ENCODE assay signal across 10 cellular contexts in the genomic region with DNA sequence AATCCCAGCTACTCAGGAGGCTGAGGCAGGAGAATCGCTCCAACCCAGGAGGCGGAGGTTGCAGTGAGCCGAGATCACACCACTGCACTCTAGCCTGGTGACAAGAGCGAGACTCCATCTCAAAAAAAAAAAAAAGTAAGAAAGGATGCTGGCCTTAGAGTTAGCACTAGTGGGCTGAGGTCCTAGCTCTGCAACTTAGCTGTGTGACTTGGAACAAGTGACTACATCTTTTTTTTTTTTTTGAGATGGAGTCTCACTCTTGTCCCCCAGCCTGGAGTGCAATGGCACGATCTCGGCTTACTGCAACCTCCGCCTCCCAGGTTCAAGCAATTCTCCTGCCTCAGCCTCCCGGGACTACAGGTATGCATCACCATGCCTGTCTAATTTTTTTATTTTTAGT. TPM values are rescaled to one million over a fixed set of nuclear protein-coding genes. Genes with fewer than 3 reads are reported as not detected.
"Had no signal": no experiment of that assay in that cellular context is flagged by ENCODE, and none has a peak within 500 bp of the region (broad histone marks: within the 10 kb centered on the region; RNA-seq: fewer than 3 reads in every experiment).

No MANE protein-coding gene starts in this region.

RNA-seq across cellular contexts. Expression of a gene that starts 26.7 kb away (rescaled TPM):
- total RNA-seq: thyroid gland had no signal

RNA-seq across cellular contexts. Expression of a gene that starts 33.5 kb away (rescaled TPM):
- total RNA-seq: subcutaneous adipose tissue, temporal lobe, thoracic aorta, thyroid gland, tibial nerve, upper lobe of left lung, upper lobe of right lung, uterus, vagina had no signal
- polyA plus RNA-seq: urinary bladder had no signal
